1 cellular context compared by ENCODE assay signal in the genomic region with DNA sequence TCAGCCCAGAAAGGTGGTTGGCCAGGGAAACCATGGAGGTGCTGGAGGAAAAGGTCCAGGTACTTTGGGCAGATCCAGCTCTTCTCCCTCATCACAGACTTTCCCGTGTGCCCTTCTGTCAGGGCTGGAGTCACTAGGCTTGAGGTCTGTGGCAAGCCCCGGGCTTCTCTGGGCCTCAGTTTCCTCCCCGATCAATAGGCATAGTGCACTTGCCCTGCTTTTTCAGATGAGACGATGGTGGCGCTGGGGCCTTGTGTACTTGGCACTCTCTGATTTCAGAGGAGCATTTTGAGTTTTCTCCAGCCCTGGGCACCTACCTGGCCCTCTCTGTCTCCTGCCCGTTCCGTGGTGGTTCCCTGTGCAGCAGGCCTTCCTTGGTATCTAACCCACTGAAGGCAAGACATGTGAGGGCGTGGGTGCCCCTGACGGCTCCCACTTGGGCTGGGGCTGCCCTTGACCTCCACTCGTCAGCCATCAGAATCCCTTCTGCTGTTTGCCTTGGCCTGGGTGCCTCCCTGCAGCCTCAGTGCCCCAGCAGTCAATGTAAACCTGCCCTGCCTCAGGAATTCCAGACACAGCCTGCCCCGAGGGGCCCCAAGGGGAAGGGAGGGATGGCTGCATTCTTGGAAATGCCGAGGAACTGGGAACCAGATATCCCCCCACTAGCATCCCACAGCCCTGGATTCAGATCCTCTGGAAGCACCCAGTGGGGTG.
TF ChIP-seq lines count a peak whose summit lies in the region.

No MANE protein-coding gene starts in this region.

TF ChIP-seq in HepG2, 621 proteins besides CTCF, POLR2A, EP300 and RAD21:
- TF ChIP-seq, protein P1, sequence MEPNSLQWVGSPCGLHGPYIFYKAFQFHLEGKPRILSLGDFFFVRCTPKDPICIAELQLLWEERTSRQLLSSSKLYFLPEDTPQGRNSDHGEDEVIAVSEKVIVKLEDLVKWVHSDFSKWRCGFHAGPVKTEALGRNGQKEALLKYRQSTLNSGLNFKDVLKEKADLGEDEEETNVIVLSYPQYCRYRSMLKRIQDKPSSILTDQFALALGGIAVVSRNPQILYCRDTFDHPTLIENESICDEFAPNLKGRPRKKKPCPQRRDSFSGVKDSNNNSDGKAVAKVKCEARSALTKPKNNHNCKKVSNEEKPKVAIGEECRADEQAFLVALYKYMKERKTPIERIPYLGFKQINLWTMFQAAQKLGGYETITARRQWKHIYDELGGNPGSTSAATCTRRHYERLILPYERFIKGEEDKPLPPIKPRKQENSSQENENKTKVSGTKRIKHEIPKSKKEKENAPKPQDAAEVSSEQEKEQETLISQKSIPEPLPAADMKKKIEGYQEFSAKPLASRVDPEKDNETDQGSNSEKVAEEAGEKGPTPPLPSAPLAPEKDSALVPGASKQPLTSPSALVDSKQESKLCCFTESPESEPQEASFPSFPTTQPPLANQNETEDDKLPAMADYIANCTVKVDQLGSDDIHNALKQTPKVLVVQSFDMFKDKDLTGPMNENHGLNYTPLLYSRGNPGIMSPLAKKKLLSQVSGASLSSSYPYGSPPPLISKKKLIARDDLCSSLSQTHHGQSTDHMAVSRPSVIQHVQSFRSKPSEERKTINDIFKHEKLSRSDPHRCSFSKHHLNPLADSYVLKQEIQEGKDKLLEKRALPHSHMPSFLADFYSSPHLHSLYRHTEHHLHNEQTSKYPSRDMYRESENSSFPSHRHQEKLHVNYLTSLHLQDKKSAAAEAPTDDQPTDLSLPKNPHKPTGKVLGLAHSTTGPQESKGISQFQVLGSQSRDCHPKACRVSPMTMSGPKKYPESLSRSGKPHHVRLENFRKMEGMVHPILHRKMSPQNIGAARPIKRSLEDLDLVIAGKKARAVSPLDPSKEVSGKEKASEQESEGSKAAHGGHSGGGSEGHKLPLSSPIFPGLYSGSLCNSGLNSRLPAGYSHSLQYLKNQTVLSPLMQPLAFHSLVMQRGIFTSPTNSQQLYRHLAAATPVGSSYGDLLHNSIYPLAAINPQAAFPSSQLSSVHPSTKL (CRISPR knock-in tag; IDR thresholded peaks at IDR 0.05): no peak
- TF ChIP-seq, protein P2, sequence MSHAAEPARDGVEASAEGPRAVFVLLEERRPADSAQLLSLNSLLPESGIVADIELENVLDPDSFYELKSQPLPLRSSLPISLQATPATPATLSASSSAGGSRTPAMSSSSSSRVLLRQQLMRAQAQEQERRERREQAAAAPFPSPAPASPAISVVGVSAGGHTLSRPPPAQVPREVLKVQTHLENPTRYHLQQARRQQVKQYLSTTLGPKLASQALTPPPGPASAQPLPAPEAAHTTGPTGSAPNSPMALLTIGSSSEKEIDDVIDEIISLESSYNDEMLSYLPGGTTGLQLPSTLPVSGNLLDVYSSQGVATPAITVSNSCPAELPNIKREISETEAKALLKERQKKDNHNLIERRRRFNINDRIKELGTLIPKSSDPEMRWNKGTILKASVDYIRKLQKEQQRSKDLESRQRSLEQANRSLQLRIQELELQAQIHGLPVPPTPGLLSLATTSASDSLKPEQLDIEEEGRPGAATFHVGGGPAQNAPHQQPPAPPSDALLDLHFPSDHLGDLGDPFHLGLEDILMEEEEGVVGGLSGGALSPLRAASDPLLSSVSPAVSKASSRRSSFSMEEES (CRISPR knock-in tag; IDR thresholded peaks at IDR 0.05): no peak
- TF ChIP-seq CCAR2 (optimal IDR thresholded peaks at IDR 0.05; ENCODE audit: low read depth, low read length): no peak
- no peak for TF ChIP-seq ZNF644 (CRISPR knock-in tag; IDR thresholded peaks at IDR 0.05; ENCODE audit: low read depth)
- no peak for TF ChIP-seq ARHGAP35 (CRISPR knock-in tag; IDR thresholded peaks at IDR 0.05; ENCODE audit: borderline replicate concordance)
- TF ChIP-seq FOXO1 (CRISPR knock-in tag; IDR thresholded peaks at IDR 0.05): no peak
- TF ChIP-seq SMAD1 (CRISPR knock-in tag; IDR thresholded peaks at IDR 0.05; ENCODE audit: borderline replicate concordance, low read depth): no peak
- no peak for TF ChIP-seq KMT2B (CRISPR knock-in tag; IDR thresholded peaks at IDR 0.05)
- TF ChIP-seq, protein P3, sequence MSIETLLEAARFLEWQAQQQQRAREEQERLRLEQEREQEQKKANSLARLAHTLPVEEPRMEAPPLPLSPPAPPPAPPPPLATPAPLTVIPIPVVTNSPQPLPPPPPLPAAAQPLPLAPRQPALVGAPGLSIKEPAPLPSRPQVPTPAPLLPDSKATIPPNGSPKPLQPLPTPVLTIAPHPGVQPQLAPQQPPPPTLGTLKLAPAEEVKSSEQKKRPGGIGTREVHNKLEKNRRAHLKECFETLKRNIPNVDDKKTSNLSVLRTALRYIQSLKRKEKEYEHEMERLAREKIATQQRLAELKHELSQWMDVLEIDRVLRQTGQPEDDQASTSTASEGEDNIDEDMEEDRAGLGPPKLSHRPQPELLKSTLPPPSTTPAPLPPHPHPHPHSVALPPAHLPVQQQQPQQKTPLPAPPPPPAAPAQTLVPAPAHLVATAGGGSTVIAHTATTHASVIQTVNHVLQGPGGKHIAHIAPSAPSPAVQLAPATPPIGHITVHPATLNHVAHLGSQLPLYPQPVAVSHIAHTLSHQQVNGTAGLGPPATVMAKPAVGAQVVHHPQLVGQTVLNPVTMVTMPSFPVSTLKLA (IDR thresholded peaks at IDR 0.05): no peak
- TF ChIP-seq PHB2 (IDR thresholded peaks at IDR 0.05; ENCODE audit: partially characterized antibody): no peak
- no peak for TF ChIP-seq PHF21A (CRISPR knock-in tag; IDR thresholded peaks at IDR 0.05)
- TF ChIP-seq ZNF607 (CRISPR knock-in tag; IDR thresholded peaks at IDR 0.05; ENCODE audit: borderline replicate concordance): no peak
- TF ChIP-seq, protein P4, sequence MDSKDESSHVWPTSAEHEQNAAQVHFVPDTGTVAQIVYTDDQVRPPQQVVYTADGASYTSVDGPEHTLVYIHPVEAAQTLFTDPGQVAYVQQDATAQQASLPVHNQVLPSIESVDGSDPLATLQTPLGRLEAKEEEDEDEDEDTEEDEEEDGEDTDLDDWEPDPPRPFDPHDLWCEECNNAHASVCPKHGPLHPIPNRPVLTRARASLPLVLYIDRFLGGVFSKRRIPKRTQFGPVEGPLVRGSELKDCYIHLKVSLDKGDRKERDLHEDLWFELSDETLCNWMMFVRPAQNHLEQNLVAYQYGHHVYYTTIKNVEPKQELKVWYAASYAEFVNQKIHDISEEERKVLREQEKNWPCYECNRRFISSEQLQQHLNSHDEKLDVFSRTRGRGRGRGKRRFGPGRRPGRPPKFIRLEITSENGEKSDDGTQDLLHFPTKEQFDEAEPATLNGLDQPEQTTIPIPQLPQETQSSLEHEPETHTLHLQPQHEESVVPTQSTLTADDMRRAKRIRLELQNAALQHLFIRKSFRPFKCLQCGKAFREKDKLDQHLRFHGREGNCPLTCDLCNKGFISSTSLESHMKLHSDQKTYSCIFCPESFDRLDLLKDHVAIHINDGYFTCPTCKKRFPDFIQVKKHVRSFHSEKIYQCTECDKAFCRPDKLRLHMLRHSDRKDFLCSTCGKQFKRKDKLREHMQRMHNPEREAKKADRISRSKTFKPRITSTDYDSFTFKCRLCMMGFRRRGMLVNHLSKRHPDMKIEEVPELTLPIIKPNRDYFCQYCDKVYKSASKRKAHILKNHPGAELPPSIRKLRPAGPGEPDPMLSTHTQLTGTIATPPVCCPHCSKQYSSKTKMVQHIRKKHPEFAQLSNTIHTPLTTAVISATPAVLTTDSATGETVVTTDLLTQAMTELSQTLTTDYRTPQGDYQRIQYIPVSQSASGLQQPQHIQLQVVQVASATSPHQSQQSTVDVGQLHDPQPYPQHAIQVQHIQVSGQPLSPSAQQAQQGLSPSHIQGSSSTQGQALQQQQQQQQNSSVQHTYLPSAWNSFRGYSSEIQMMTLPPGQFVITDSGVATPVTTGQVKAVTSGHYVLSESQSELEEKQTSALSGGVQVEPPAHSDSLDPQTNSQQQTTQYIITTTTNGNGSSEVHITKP (CRISPR knock-in tag; IDR thresholded peaks at IDR 0.05; ENCODE audit: low read depth): no peak
- no peak for TF ChIP-seq RBFOX2 (IDR thresholded peaks at IDR 0.05; ENCODE audit: low read depth, low read length)
- TF ChIP-seq, protein P5, sequence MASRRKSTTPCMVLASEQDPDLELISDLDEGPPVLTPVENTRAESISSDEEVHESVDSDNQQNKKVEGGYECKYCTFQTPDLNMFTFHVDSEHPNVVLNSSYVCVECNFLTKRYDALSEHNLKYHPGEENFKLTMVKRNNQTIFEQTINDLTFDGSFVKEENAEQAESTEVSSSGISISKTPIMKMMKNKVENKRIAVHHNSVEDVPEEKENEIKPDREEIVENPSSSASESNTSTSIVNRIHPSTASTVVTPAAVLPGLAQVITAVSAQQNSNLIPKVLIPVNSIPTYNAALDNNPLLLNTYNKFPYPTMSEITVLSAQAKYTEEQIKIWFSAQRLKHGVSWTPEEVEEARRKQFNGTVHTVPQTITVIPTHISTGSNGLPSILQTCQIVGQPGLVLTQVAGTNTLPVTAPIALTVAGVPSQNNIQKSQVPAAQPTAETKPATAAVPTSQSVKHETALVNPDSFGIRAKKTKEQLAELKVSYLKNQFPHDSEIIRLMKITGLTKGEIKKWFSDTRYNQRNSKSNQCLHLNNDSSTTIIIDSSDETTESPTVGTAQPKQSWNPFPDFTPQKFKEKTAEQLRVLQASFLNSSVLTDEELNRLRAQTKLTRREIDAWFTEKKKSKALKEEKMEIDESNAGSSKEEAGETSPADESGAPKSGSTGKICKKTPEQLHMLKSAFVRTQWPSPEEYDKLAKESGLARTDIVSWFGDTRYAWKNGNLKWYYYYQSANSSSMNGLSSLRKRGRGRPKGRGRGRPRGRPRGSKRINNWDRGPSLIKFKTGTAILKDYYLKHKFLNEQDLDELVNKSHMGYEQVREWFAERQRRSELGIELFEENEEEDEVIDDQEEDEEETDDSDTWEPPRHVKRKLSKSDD (CRISPR knock-in tag; IDR thresholded peaks at IDR 0.05; ENCODE audit: low read depth): no peak
- TF ChIP-seq, protein P6, sequence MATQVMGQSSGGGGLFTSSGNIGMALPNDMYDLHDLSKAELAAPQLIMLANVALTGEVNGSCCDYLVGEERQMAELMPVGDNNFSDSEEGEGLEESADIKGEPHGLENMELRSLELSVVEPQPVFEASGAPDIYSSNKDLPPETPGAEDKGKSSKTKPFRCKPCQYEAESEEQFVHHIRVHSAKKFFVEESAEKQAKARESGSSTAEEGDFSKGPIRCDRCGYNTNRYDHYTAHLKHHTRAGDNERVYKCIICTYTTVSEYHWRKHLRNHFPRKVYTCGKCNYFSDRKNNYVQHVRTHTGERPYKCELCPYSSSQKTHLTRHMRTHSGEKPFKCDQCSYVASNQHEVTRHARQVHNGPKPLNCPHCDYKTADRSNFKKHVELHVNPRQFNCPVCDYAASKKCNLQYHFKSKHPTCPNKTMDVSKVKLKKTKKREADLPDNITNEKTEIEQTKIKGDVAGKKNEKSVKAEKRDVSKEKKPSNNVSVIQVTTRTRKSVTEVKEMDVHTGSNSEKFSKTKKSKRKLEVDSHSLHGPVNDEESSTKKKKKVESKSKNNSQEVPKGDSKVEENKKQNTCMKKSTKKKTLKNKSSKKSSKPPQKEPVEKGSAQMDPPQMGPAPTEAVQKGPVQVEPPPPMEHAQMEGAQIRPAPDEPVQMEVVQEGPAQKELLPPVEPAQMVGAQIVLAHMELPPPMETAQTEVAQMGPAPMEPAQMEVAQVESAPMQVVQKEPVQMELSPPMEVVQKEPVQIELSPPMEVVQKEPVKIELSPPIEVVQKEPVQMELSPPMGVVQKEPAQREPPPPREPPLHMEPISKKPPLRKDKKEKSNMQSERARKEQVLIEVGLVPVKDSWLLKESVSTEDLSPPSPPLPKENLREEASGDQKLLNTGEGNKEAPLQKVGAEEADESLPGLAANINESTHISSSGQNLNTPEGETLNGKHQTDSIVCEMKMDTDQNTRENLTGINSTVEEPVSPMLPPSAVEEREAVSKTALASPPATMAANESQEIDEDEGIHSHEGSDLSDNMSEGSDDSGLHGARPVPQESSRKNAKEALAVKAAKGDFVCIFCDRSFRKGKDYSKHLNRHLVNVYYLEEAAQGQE (IDR thresholded peaks at IDR 0.05; ENCODE audit: borderline replicate concordance in 1 of 2, low read depth in 1 of 2, low read length in 2 of 2): no peak
- TF ChIP-seq, protein P7, sequence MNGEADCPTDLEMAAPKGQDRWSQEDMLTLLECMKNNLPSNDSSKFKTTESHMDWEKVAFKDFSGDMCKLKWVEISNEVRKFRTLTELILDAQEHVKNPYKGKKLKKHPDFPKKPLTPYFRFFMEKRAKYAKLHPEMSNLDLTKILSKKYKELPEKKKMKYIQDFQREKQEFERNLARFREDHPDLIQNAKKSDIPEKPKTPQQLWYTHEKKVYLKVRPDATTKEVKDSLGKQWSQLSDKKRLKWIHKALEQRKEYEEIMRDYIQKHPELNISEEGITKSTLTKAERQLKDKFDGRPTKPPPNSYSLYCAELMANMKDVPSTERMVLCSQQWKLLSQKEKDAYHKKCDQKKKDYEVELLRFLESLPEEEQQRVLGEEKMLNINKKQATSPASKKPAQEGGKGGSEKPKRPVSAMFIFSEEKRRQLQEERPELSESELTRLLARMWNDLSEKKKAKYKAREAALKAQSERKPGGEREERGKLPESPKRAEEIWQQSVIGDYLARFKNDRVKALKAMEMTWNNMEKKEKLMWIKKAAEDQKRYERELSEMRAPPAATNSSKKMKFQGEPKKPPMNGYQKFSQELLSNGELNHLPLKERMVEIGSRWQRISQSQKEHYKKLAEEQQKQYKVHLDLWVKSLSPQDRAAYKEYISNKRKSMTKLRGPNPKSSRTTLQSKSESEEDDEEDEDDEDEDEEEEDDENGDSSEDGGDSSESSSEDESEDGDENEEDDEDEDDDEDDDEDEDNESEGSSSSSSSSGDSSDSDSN (CRISPR knock-in tag; IDR thresholded peaks at IDR 0.05): no peak
- no peak for TF ChIP-seq ZBTB20 (CRISPR knock-in tag; IDR thresholded peaks at IDR 0.05; ENCODE audit: borderline replicate concordance, low read depth)
- TF ChIP-seq ZNF274 (CRISPR knock-in tag; IDR thresholded peaks at IDR 0.05): no peak
